Comparison of ENCODE assay signal across 8 cellular contexts in genomic region chr19:49149652-49150105, GRCh38. TPM values are rescaled to one million over a fixed set of nuclear protein-coding genes. Genes with fewer than 3 reads are reported as not detected.
A peak's percentile ranks its signal among the peaks of the same experiment; 100 is the strongest.
DNase-seq lines count a peak whose midpoint lies in the region; ATAC-seq lines count a peak whose summit lies in the region.

No MANE protein-coding gene starts in this region.

- peak; percentile 32 for ATAC-seq in left lobe of liver
- ATAC-seq in stimulated activated naive B cell treated with anti-CD40 and anti-IgM and Interleukin-4, amounts not matched to agents 10 μg/mL and 1 μg/mL and 100 μg/mL, for 72 hours (replicated peaks): no peak

- peaks cover 33 to 46% of the 10 kb centered on the region in 2 donors for H3K4me1 Mint-ChIP-seq in stimulated activated naive B cell treated with anti-CD40 and anti-IgM and Interleukin-4, amounts not matched to agents 10 μg/mL and 1 μg/mL and 100 μg/mL, for 72 hours

- H3K27me3 Mint-ChIP-seq in stimulated activated naive B cell treated with anti-CD40 and anti-IgM and Interleukin-4, amounts not matched to agents 10 μg/mL and 1 μg/mL and 100 μg/mL, for 72 hours: peaks cover 83 to 90% of the 10 kb centered on the region in 2 donors

- H3K36me3 Mint-ChIP-seq in stimulated activated naive B cell treated with anti-CD40 and anti-IgM and Interleukin-4, amounts not matched to agents 10 μg/mL and 1 μg/mL and 100 μg/mL, for 72 hours: peaks cover 0 to 6% of the 10 kb centered on the region in 2 donors

- H3K27ac Mint-ChIP-seq in stimulated activated naive B cell treated with anti-CD40 and anti-IgM and Interleukin-4, amounts not matched to agents 10 μg/mL and 1 μg/mL and 100 μg/mL, for 72 hours: no peak overlapping the region

- peak overlapping the region; percentile 90 to 94 for H3K4me3 Mint-ChIP-seq in stimulated activated naive B cell treated with anti-CD40 and anti-IgM and Interleukin-4, amounts not matched to agents 10 μg/mL and 1 μg/mL and 100 μg/mL, for 72 hours

- DNase-seq in DMS79 treated with DMSO at 0.1 percent for 48 hours (lab: John Stamatoyannopoulos, UW) (peak; percentile 50), LHCN-M2 (ENCODE audit: low read depth) (peak; percentile 90), SHP77 (lab: John Stamatoyannopoulos, UW) (peak; percentile 50 to 58), dermis blood vessel endothelial cell (peak; percentile 88), left lobe of liver (ENCODE audit: low spot score) (peak; percentile 72)
- no peak for DNase-seq in stimulated activated naive B cell treated with anti-CD40 and anti-IgM and Interleukin-4, amounts not matched to agents 10 μg/mL and 1 μg/mL and 100 μg/mL, for 72 hours
- no peak for DNase-seq in activated CD8-positive, alpha-beta memory T cell treated with anti-CD3 and anti-CD28 coated beads for 24 hours
- no peak for DNase-seq in activated effector memory CD4-positive, alpha-beta T cell treated with Interleukin-2 at 50 U/mL for 16 hours

- peaks cover 11 to 19% of the 10 kb centered on the region in 2 donors for H3K9me3 Mint-ChIP-seq in stimulated activated naive B cell treated with anti-CD40 and anti-IgM and Interleukin-4, amounts not matched to agents 10 μg/mL and 1 μg/mL and 100 μg/mL, for 72 hours

RNA-seq across cellular contexts. Expression of gene HRC, which starts 5.5 kb away (rescaled TPM):
- 2.2 TPM in 1 of 2 replicates, not detected in the other for total RNA-seq in LHCN-M2 (2014; rRNA removed)
- polyA plus RNA-seq in LHCN-M2 (2012): 0.11 TPM
- not detected in 2 replicates for total RNA-seq in dermis blood vessel endothelial cell
- not detected for total RNA-seq in left lobe of liver

RNA-seq across cellular contexts. Expression of gene TRPM4, which starts 7.9 kb away (rescaled TPM):
- total RNA-seq in LHCN-M2 (2014; rRNA removed) (13.9 and 14.2 TPM in 2 replicates), dermis blood vessel endothelial cell (20.9 and 25.7 TPM in 2 replicates), left lobe of liver (15.0 TPM)
- 18.9 TPM for polyA plus RNA-seq in LHCN-M2 (2012)

RNA-seq across cellular contexts. Expression of gene PPFIA3, which starts 30.3 kb away (rescaled TPM):
- total RNA-seq in LHCN-M2 (2014; rRNA removed): 7.9 and 9.8 TPM in 2 replicates
- polyA plus RNA-seq in LHCN-M2 (2012): 5.4 TPM
- total RNA-seq in dermis blood vessel endothelial cell: 4.0 and 12.9 TPM in 2 replicates
- total RNA-seq in left lobe of liver: 2.3 TPM

RNA-seq across cellular contexts. Expression of gene C19orf73, which starts 30.7 kb away (rescaled TPM):
- total RNA-seq in LHCN-M2 (2014; rRNA removed) (1.1 and 3.1 TPM in 2 replicates), dermis blood vessel endothelial cell (0.65 and 1.4 TPM in 2 replicates), left lobe of liver (2.2 TPM)
- 1.0 TPM for polyA plus RNA-seq in LHCN-M2 (2012)

RNA-seq across cellular contexts. Expression of gene LIN7B, which starts 35.5 kb away (rescaled TPM):
- 10.2 and 14.8 TPM in 2 replicates for total RNA-seq in LHCN-M2 (2014; rRNA removed)
- 17.5 TPM for polyA plus RNA-seq in LHCN-M2 (2012)
- 0.56 and 0.68 TPM in 2 replicates for total RNA-seq in dermis blood vessel endothelial cell
- 5.5 TPM for total RNA-seq in left lobe of liver

Comparison
In these comparisons a context has a peak if more than half of its experiments do, and no peak if none do; other contexts are left out.
1. DNase-seq: peak in DMS79 treated with DMSO at 0.1 percent for 48 hours (single experiment), LHCN-M2 (single experiment), SHP77 (2 of 2), dermis blood vessel endothelial cell (single experiment) and left lobe of liver (single experiment); none in stimulated activated naive B cell treated with anti-CD40 and anti-IgM and Interleukin-4, amounts not matched to agents 10 μg/mL and 1 μg/mL and 100 μg/mL, for 72 hours (single experiment), activated CD8-positive, alpha-beta memory T cell treated with anti-CD3 and anti-CD28 coated beads for 24 hours (single experiment) and activated effector memory CD4-positive, alpha-beta T cell treated with Interleukin-2 at 50 U/mL for 16 hours (single experiment).